13 cellular contexts compared by ENCODE assay signal in genomic region chr19:10815969-10816635, GRCh38. TPM values are rescaled to one million over a fixed set of nuclear protein-coding genes. Genes with fewer than 3 reads are reported as not detected.
DNase-seq lines count a peak whose midpoint lies in the region; ATAC-seq, FAIRE-seq and TF ChIP-seq lines count a peak whose summit lies in the region.
"Had no signal": no experiment of that assay in that cellular context is flagged by ENCODE, and none has a peak within 500 bp of the region (broad histone marks: within the 10 kb centered on the region; RNA-seq: fewer than 3 reads in every experiment).

No MANE protein-coding gene starts in this region.

- no TSS peak for BruUV-seq in HepG2 (replicated peaks; lab: Mats Ljungman, UMichigan)
- no TSS peak for BruUV-seq in Caco-2 (replicated peaks; lab: Mats Ljungman, UMichigan)

- in situ Hi-C loops in HepG2 (cut with HindIII; ENCODE audit: extremely low pct_ligation_motif_present, low pct_unique_long_range_greater_than_20kb): no loop called here

- H3K27me3 Mint-ChIP-seq in neural crest cell (ENCODE audit: low read depth) (no peaks in the 10 kb centered on the region), Caco-2 (ENCODE audit: insufficient read depth, unreplicated experiment) (no peaks in the 10 kb centered on the region)
- H3K27me3 Mint-ChIP-seq: CD4-positive, alpha-beta memory T cell had no signal

- DNase-seq in HepG2 (ENCODE audit: low spot score) (no peak), colonic mucosa (no peak), neural crest cell (ENCODE audit: low read depth, low spot score) (no peak), uterus (no peak), SHP77 treated with DMSO at 0.1 percent for 48 hours (lab: John Stamatoyannopoulos, UW) (no peak), Caco-2 (no peak)
- no peak for DNase-seq in stimulated activated CD4-positive, alpha-beta T cell treated with anti-CD3 and anti-CD28 coated beads, Interleukin-2, amount 100 ng/mL, for 48 hours
- DNase-seq: CD4-positive, alpha-beta memory T cell; NCI-H146 had no signal

- H2AFZ ChIP-seq in HepG2 (ENCODE audit: low read length): no peak overlapping the region

- TF ChIP-seq RAD21 in liver (IDR thresholded peaks at IDR 0.05) (no peak), HepG2 (CRISPR knock-in tag; IDR thresholded peaks at IDR 0.05) (no peak)

- H3K4me1 Mint-ChIP-seq in neural crest cell (no peaks in the 10 kb centered on the region), Caco-2 (ENCODE audit: low read depth, unreplicated experiment) (no peaks in the 10 kb centered on the region)

- no peak for FAIRE-seq in HepG2 (lab: Jason Lieb, UNC)
- FAIRE-seq: GM12892 had no signal

- POLR2A ChIA-PET in HepG2 (lab: Yijun Ruan, JAX) (no interaction called here), Caco-2 (lab: Charles Lee) (no interaction called here)

- H3K27ac ChIP-seq in liver (ENCODE audit: low read depth in 1 of 2, low read length in 2 of 2) (peak overlapping the region; percentile 33 to 56), HepG2 (ENCODE audit: extremely low read length, insufficient read depth, low read length) (no peak overlapping the region), colonic mucosa (peak overlapping the region; percentile 65), uterus (peak overlapping the region; percentile 84 to 89)
- H3K27ac ChIP-seq: VCaP had no signal

- CTCF ChIA-PET in HepG2 (lab: Yijun Ruan, JAX; ENCODE audit: low intra/inter-chr PET ratio, low total read pairs): no interaction called here
- CTCF ChIA-PET in Caco-2 (lab: Charles Lee): no interaction called here

- ATAC-seq in HepG2: no peak

- TF ChIP-seq CTCF in liver (IDR thresholded peaks at IDR 0.05; ENCODE audit: low read depth, low read length, missing input control) (no peak), HepG2 (CRISPR knock-in tag; IDR thresholded peaks at IDR 0.05) (no peak), colonic mucosa (IDR thresholded peaks at IDR 0.05) (no peak), neural crest cell (conservative IDR thresholded peaks at IDR 0.05) (no peak), uterus (IDR thresholded peaks at IDR 0.05) (no peak), Caco-2 (IDR thresholded peaks at IDR 0.05; ENCODE audit: insufficient read depth in 1 of 2, low read depth in 1 of 2, low read length in 1 of 2, severe bottlenecking in 1 of 2, unreplicated experiment in 1 of 2) (no peak)

- peaks cover 0 to 4% (median 2%) of the 10 kb centered on the region in 4 donors for H3K4me1 ChIP-seq in liver (ENCODE audit: control insufficient read depth in 4 of 4, insufficient read depth in 4 of 4, low read length in 3 of 4)
- H3K4me1 ChIP-seq in HepG2 (ENCODE audit: insufficient read depth, low read length): peaks cover 19% of the 10 kb centered on the region
- no peaks in the 10 kb centered on the region for H3K4me1 ChIP-seq in colonic mucosa
- H3K4me1 ChIP-seq in uterus: peaks cover 0 to 8% of the 10 kb centered on the region in 2 donors
- H3K4me1 ChIP-seq in Caco-2: no peaks in the 10 kb centered on the region

- H3K36me3 ChIP-seq in liver (ENCODE audit: control insufficient read depth in 4 of 4, insufficient read depth in 3 of 4, low read depth in 1 of 4, low read length in 3 of 4) (peaks cover 6 to 40% (median 18%) of the 10 kb centered on the region in 4 donors), HepG2 (replicated peaks in 1 of 2; ENCODE audit: control insufficient read depth in 1 of 2, insufficient read depth in 2 of 2, low read length in 2 of 2) (peaks cover 13 to 44% of the 10 kb centered on the region in 2 experiments; a peak in 4 of 5 replicates), colonic mucosa (peaks cover 14% of the 10 kb centered on the region), uterus (no peaks in the 10 kb centered on the region), Caco-2 (ENCODE audit: control insufficient read depth, insufficient read depth, low read length) (no peaks in the 10 kb centered on the region; the same call in 1 of the 2 replicates)

- H3K79me2 ChIP-seq in HepG2 (ENCODE audit: insufficient read depth, low read length): no peaks in the 10 kb centered on the region

- H3K4me2 ChIP-seq in HepG2 (ENCODE audit: low read depth, low read length): no peak overlapping the region

- H3K9ac ChIP-seq in liver (ENCODE audit: low read depth in 1 of 2, low read length in 2 of 2) (no peak overlapping the region), HepG2 (ENCODE audit: insufficient read depth, low read depth, low read length) (no peak overlapping the region), colonic mucosa (ENCODE audit: low read depth in 2 of 2, low read length in 2 of 2) (peak overlapping the region; percentile 46 to 53)

- H3K36me3 Mint-ChIP-seq in neural crest cell (ENCODE audit: low read depth) (peaks cover 13% of the 10 kb centered on the region), Caco-2 (ENCODE audit: insufficient read depth, unreplicated experiment) (peaks cover 64% of the 10 kb centered on the region)

- H3K4me3 ChIP-seq in liver (ENCODE audit: low read depth in 1 of 3, low read length in 3 of 3): no peak overlapping the region
- no peak overlapping the region for H3K4me3 ChIP-seq in HepG2 (replicated peaks in 1 of 3; ENCODE audit: insufficient read depth in 1 of 3, low read depth in 2 of 3, low read length in 3 of 3)
- H3K4me3 ChIP-seq in colonic mucosa: peak overlapping the region; percentile 18
- H3K4me3 ChIP-seq in uterus: peak overlapping the region; percentile 34 to 37
- no peak overlapping the region for H3K4me3 ChIP-seq in Caco-2 (ENCODE audit: low read depth, low read length)

- H3K4me3 Mint-ChIP-seq in neural crest cell: peak overlapping the region; percentile 12
- H3K4me3 Mint-ChIP-seq in Caco-2 (ENCODE audit: unreplicated experiment): no peak overlapping the region
- H3K4me3 Mint-ChIP-seq: CD4-positive, alpha-beta memory T cell had no signal

- WGBS in liver: 90% methylated on average over 20 of the region's 20 CpGs
- 98% methylated on average over 18 of the region's 20 CpGs for WGBS in HepG2 (ENCODE audit: low lambda C conversion rate)

- no peaks in the 10 kb centered on the region for H3K9me3 Mint-ChIP-seq in neural crest cell
- no peaks in the 10 kb centered on the region for H3K9me3 Mint-ChIP-seq in Caco-2 (ENCODE audit: unreplicated experiment)
- H3K9me3 Mint-ChIP-seq: CD4-positive, alpha-beta memory T cell had no signal

- no peaks in the 10 kb centered on the region for H3K9me3 ChIP-seq in liver (ENCODE audit: control insufficient read depth in 4 of 4, low read length in 3 of 4)
- no peaks in the 10 kb centered on the region for H3K9me3 ChIP-seq in HepG2 (ENCODE audit: low read length)
- H3K9me3 ChIP-seq in colonic mucosa: no peaks in the 10 kb centered on the region
- H3K9me3 ChIP-seq in uterus: no peaks in the 10 kb centered on the region
- H3K9me3 ChIP-seq in Caco-2: no peaks in the 10 kb centered on the region

- TF ChIP-seq EP300 in HepG2 (IDR thresholded peaks at IDR 0.05; ENCODE audit: low read depth in 2 of 2, low read length in 2 of 2): no peak
- TF ChIP-seq EP300 in HepG2 (CRISPR knock-in tag; IDR thresholded peaks at IDR 0.05; ENCODE audit: borderline replicate concordance): no peak

- H3K27me3 ChIP-seq in liver (ENCODE audit: control insufficient read depth in 4 of 4, insufficient read depth in 4 of 4, low read length in 3 of 4) (no peaks in the 10 kb centered on the region), HepG2 (ENCODE audit: control insufficient read depth in 1 of 2, insufficient read depth in 2 of 2, low read length in 2 of 2) (peaks cover 0 to 2% of the 10 kb centered on the region in 2 experiments; a peak in 1 of 5 replicates), colonic mucosa (no peaks in the 10 kb centered on the region), uterus (no peaks in the 10 kb centered on the region), Caco-2 (replicated peaks; ENCODE audit: control insufficient read depth, insufficient read depth, low read length) (no peaks in the 10 kb centered on the region)

- TF ChIP-seq POLR2A in HepG2 (IDR thresholded peaks at IDR 0.05; ENCODE audit: insufficient read depth in 1 of 2, low read depth in 2 of 2, low read length in 2 of 2) (no peak), uterus (IDR thresholded peaks at IDR 0.05) (no peak)

- H3K27ac Mint-ChIP-seq in neural crest cell (ENCODE audit: unreplicated experiment) (peak overlapping the region; percentile 83), Caco-2 (ENCODE audit: unreplicated experiment) (no peak overlapping the region)

- H4K20me1 ChIP-seq in HepG2 (ENCODE audit: insufficient read depth, low read length): no peaks in the 10 kb centered on the region

- intact Hi-C loops in HepG2 (cut with micrococcal nuclease; ENCODE audit: unreplicated experiment) (no loop called here), colonic mucosa (cut with DNase I) (no loop called here), uterus (cut with DNase I; ENCODE audit: low total_unique reads) (no loop called here), Caco-2 (cut with micrococcal nuclease; ENCODE audit: unreplicated experiment) (no loop called here)

RNA-seq across cellular contexts. Expression of gene TMED1, which starts 19.9 kb away (rescaled TPM):
- total RNA-seq in liver (10 to 100 TPM; 17.8 to 24.7 TPM), HepG2 (2016; rRNA removed; fragmentation: Illumina TruSeq; extraction: Trizol) (26.4 and 51.8 TPM in 2 replicates), colonic mucosa (10 to 100 TPM; 21.2 to 22.5 TPM), neural crest cell (27.9 and 30.9 TPM in 2 replicates), uterus (10 to 100 TPM in 3 of 4 donors, 1 to 10 TPM in 1; 7.2 to 57.0 (median 27.2) TPM), Caco-2 (2022) (38.2 and 41.4 TPM in 2 replicates)
- polyA plus RNA-seq in liver (10 to 100 TPM; 28.4 to 34.7 TPM), HepG2 (2011; rRNA removed) (48.3 and 59.9 TPM in 2 replicates)
- 16.7 and 20.2 TPM in 2 replicates for total RNA-seq in HepG2 (2016; cell fraction: cytosol; rRNA removed; fragmentation: Illumina TruSeq; extraction: Trizol; ENCODE audit: low read depth)
- 27.5 and 55.8 TPM in 2 replicates for total RNA-seq in HepG2 (2016; cell fraction: insoluble cytoplasmic fraction; rRNA removed; fragmentation: Illumina TruSeq; extraction: Trizol)
- total RNA-seq in HepG2 (2016; cell fraction: membrane; rRNA removed; fragmentation: Illumina TruSeq; extraction: Trizol): 28.1 and 29.2 TPM in 2 replicates
- 33.0 and 36.4 TPM in 2 replicates for total RNA-seq in HepG2 (2016; cell fraction: nucleus; rRNA removed; fragmentation: Illumina TruSeq; extraction: Trizol)
- polyA plus RNA-seq in HepG2 (2011; cell fraction: cytosol; rRNA removed): 79.8 and 90.0 TPM in 2 replicates
- polyA plus RNA-seq in HepG2 (2011; cell fraction: nucleus; rRNA removed): 24.7 and 26.9 TPM in 2 replicates
- polyA plus RNA-seq in HepG2 (2012): 25.8 and 36.4 TPM in 2 replicates
- 15.9 and 17.5 TPM in 2 replicates for polyA plus RNA-seq in HepG2 (2016; cell fraction: cytosol; fragmentation: Illumina TruSeq; extraction: Trizol; ENCODE audit: low read depth)
- polyA plus RNA-seq in HepG2 (2016; cell fraction: insoluble cytoplasmic fraction; fragmentation: Illumina TruSeq; extraction: Trizol; ENCODE audit: low read depth): 22.0 and 23.3 TPM in 2 replicates
- polyA plus RNA-seq in HepG2 (2016; cell fraction: membrane; fragmentation: Illumina TruSeq; extraction: Trizol; ENCODE audit: low read depth): 17.1 and 19.3 TPM in 2 replicates
- polyA plus RNA-seq in HepG2 (2016; cell fraction: nucleus; fragmentation: Illumina TruSeq; extraction: Trizol; ENCODE audit: insufficient read depth, low read depth): 53.0 and 55.2 TPM in 2 replicates
- polyA minus RNA-seq in HepG2 (2011; rRNA and poly(A)+ RNA removed; ENCODE audit: low replicate concordance): 28.9 and 40.3 TPM in 2 replicates
- 17.3 and 19.4 TPM in 2 replicates for polyA minus RNA-seq in HepG2 (2011; cell fraction: cytosol; rRNA and poly(A)+ RNA removed)
- 7.7 and 10.1 TPM in 2 replicates for polyA minus RNA-seq in HepG2 (2011; cell fraction: nucleus; rRNA and poly(A)+ RNA removed)

RNA-seq across cellular contexts. Expression of gene C19orf38, which starts 32.1 kb away (rescaled TPM):
- total RNA-seq in liver (1 to 10 TPM; 1.8 to 3.9 TPM), HepG2 (2016; rRNA removed; fragmentation: Illumina TruSeq; extraction: Trizol) (not detected in 2 replicates), colonic mucosa (1 to 10 TPM in 1 of 2 donors, under 1 TPM in 1; 0.77 to 1.5 TPM), neural crest cell (not detected in 2 replicates), uterus (10 to 100 TPM in 1 of 4 donors, 1 to 10 TPM in 1, not detected in 2; 2.7 to 25.9 TPM), Caco-2 (2022) (0.61 and 1.1 TPM in 2 replicates)
- polyA plus RNA-seq in liver (1 to 10 TPM in 1 of 2 donors, under 1 TPM in 1; 0.97 to 1.1 TPM), HepG2 (2011; rRNA removed) (0.10 and 0.11 TPM in 2 replicates)
- not detected in 2 replicates for total RNA-seq in HepG2 (2016; cell fraction: cytosol; rRNA removed; fragmentation: Illumina TruSeq; extraction: Trizol; ENCODE audit: low read depth)
- not detected in 2 replicates for total RNA-seq in HepG2 (2016; cell fraction: insoluble cytoplasmic fraction; rRNA removed; fragmentation: Illumina TruSeq; extraction: Trizol)
- 0.37 TPM in 1 of 2 replicates, not detected in the other for total RNA-seq in HepG2 (2016; cell fraction: membrane; rRNA removed; fragmentation: Illumina TruSeq; extraction: Trizol)
- total RNA-seq in HepG2 (2016; cell fraction: nucleus; rRNA removed; fragmentation: Illumina TruSeq; extraction: Trizol): not detected in 2 replicates
- polyA plus RNA-seq in HepG2 (2011; cell fraction: cytosol; rRNA removed): 0.09 TPM in 1 of 2 replicates, not detected in the other
- polyA plus RNA-seq in HepG2 (2011; cell fraction: nucleus; rRNA removed): not detected in 2 replicates
- polyA plus RNA-seq in HepG2 (2012): 0.12 TPM in 1 of 2 replicates, not detected in the other
- not detected in 2 replicates for polyA plus RNA-seq in HepG2 (2016; cell fraction: cytosol; fragmentation: Illumina TruSeq; extraction: Trizol; ENCODE audit: low read depth)
- polyA plus RNA-seq in HepG2 (2016; cell fraction: insoluble cytoplasmic fraction; fragmentation: Illumina TruSeq; extraction: Trizol; ENCODE audit: low read depth): not detected in 2 replicates
- polyA plus RNA-seq in HepG2 (2016; cell fraction: membrane; fragmentation: Illumina TruSeq; extraction: Trizol; ENCODE audit: low read depth): 0.14 TPM in 1 of 2 replicates, not detected in the other
- not detected in 2 replicates for polyA plus RNA-seq in HepG2 (2016; cell fraction: nucleus; fragmentation: Illumina TruSeq; extraction: Trizol; ENCODE audit: insufficient read depth, low read depth)
- 0.49 TPM in 1 of 2 replicates, not detected in the other for polyA minus RNA-seq in HepG2 (2011; rRNA and poly(A)+ RNA removed; ENCODE audit: low replicate concordance)
- not detected in 2 replicates for polyA minus RNA-seq in HepG2 (2011; cell fraction: cytosol; rRNA and poly(A)+ RNA removed)
- not detected in 2 replicates for polyA minus RNA-seq in HepG2 (2011; cell fraction: nucleus; rRNA and poly(A)+ RNA removed)
- total RNA-seq: H4 had no signal

RNA-seq across cellular contexts. Expression of gene CARM1, which starts 55.3 kb away (rescaled TPM):
- 10 to 100 TPM; 12.6 to 18.3 TPM for total RNA-seq in liver
- 10 to 100 TPM in 1 of 2 donors, 1 to 10 TPM in 1; 5.1 to 17.5 TPM for polyA plus RNA-seq in liver
- 21.9 and 27.6 TPM in 2 replicates for total RNA-seq in HepG2 (2016; rRNA removed; fragmentation: Illumina TruSeq; extraction: Trizol)
- 8.8 and 9.4 TPM in 2 replicates for total RNA-seq in HepG2 (2016; cell fraction: cytosol; rRNA removed; fragmentation: Illumina TruSeq; extraction: Trizol; ENCODE audit: low read depth)
- 18.6 and 27.9 TPM in 2 replicates for total RNA-seq in HepG2 (2016; cell fraction: insoluble cytoplasmic fraction; rRNA removed; fragmentation: Illumina TruSeq; extraction: Trizol)
- 21.1 and 24.7 TPM in 2 replicates for total RNA-seq in HepG2 (2016; cell fraction: membrane; rRNA removed; fragmentation: Illumina TruSeq; extraction: Trizol)
- 16.8 and 18.1 TPM in 2 replicates for total RNA-seq in HepG2 (2016; cell fraction: nucleus; rRNA removed; fragmentation: Illumina TruSeq; extraction: Trizol)
- polyA plus RNA-seq in HepG2 (2011; rRNA removed): 53.0 and 55.8 TPM in 2 replicates
- polyA plus RNA-seq in HepG2 (2011; cell fraction: cytosol; rRNA removed): 27.6 and 51.7 TPM in 2 replicates
- polyA plus RNA-seq in HepG2 (2011; cell fraction: nucleus; rRNA removed): 83.1 and 120 TPM in 2 replicates
- 33.4 and 44.2 TPM in 2 replicates for polyA plus RNA-seq in HepG2 (2012)
- 12.8 and 12.9 TPM in 2 replicates for polyA plus RNA-seq in HepG2 (2016; cell fraction: cytosol; fragmentation: Illumina TruSeq; extraction: Trizol; ENCODE audit: low read depth)
- 41.9 and 59.7 TPM in 2 replicates for polyA plus RNA-seq in HepG2 (2016; cell fraction: insoluble cytoplasmic fraction; fragmentation: Illumina TruSeq; extraction: Trizol; ENCODE audit: low read depth)
- polyA plus RNA-seq in HepG2 (2016; cell fraction: membrane; fragmentation: Illumina TruSeq; extraction: Trizol; ENCODE audit: low read depth): 29.0 and 31.4 TPM in 2 replicates
- 54.5 and 65.3 TPM in 2 replicates for polyA plus RNA-seq in HepG2 (2016; cell fraction: nucleus; fragmentation: Illumina TruSeq; extraction: Trizol; ENCODE audit: insufficient read depth, low read depth)
- 34.3 and 76.6 TPM in 2 replicates for polyA minus RNA-seq in HepG2 (2011; rRNA and poly(A)+ RNA removed; ENCODE audit: low replicate concordance)
- 18.8 and 19.0 TPM in 2 replicates for polyA minus RNA-seq in HepG2 (2011; cell fraction: cytosol; rRNA and poly(A)+ RNA removed)
- 16.2 and 20.0 TPM in 2 replicates for polyA minus RNA-seq in HepG2 (2011; cell fraction: nucleus; rRNA and poly(A)+ RNA removed)
- total RNA-seq in colonic mucosa: 10 to 100 TPM; 53.3 to 75.9 TPM
- total RNA-seq in neural crest cell: 99.6 and 106 TPM in 2 replicates
- 10 to 100 TPM in 2 of 4 donors, 1 to 10 TPM in 2; 6.4 to 50.4 (median 18.7) TPM for total RNA-seq in uterus
- total RNA-seq in Caco-2 (2022): 97.9 and 98.4 TPM in 2 replicates

Comparison
In these comparisons a context has a peak if more than half of its experiments do, and no peak if none do; other contexts are left out.
1. H3K4me3 ChIP-seq: peak in colonic mucosa (single experiment) and uterus (2 of 2); none in liver (0 of 3), HepG2 (0 of 3) and Caco-2 (single experiment).
2. H3K9ac ChIP-seq: peak in colonic mucosa (2 of 2); none in liver (0 of 2) and HepG2 (single experiment).